In genomic region chr2:210072922-210073509, GRCh38 we compare ENCODE assay signal across 8 cellular contexts.
A peak's percentile ranks its signal among the peaks of the same experiment; 100 is the strongest.
DNase-seq lines count a peak whose midpoint lies in the region; ATAC-seq and TF ChIP-seq lines count a peak whose summit lies in the region.

No MANE protein-coding gene starts in this region.

- no peaks in the 10 kb centered on the region for H3F3A ChIP-seq in smooth muscle cell (ENCODE audit: low read depth)

- no peaks in the 10 kb centered on the region for H3K4me1 ChIP-seq in smooth muscle cell (ENCODE audit: low read depth)

- H4K20me1 ChIP-seq in smooth muscle cell (ENCODE audit: low read depth), result no peaks in the 10 kb centered on the region

- no peaks in the 10 kb centered on the region for H3K9me3 ChIP-seq in smooth muscle cell (replicated peaks; ENCODE audit: low read depth)

- 39% methylated on average over 2 of the region's 2 CpGs for WGBS in smooth muscle cell (ENCODE audit: low lambda C conversion rate)

- DNase-seq in DMS114 treated with DMSO at 0.1 percent for 48 hours (lab: John Stamatoyannopoulos, UW; ENCODE audit: unreplicated experiment) (peak; percentile 33), RKO (ENCODE audit: low spot score) (peak; percentile 74), fibroblast of pulmonary artery (ENCODE audit: low read depth) (peak; percentile 69), smooth muscle cell (lab: John Stamatoyannopoulos, UW; ENCODE audit: unreplicated experiment) (no peak), NK-92 (lab: John Stamatoyannopoulos, UW; ENCODE audit: unreplicated experiment) (no peak)
- DNase-seq in T-helper 2 cell treated with Interferon-gamma antibody and Interleukin-4, amounts not matched to agents 5 μg/mL and 100 μg/mL, for 36 hours (ENCODE audit: low spot score), result no peak

- no peak overlapping the region for H3K9ac ChIP-seq in smooth muscle cell (ENCODE audit: low read depth)

- no peaks in the 10 kb centered on the region for H3K79me2 ChIP-seq in smooth muscle cell (ENCODE audit: low read depth)

- no peak overlapping the region for H2AFZ ChIP-seq in smooth muscle cell (ENCODE audit: low read depth)

- no peak overlapping the region for H3K4me3 ChIP-seq in fibroblast of pulmonary artery (replicated peaks; ENCODE audit: low read depth, low read length)
- no peak overlapping the region for H3K4me3 ChIP-seq in smooth muscle cell

- H3K27ac Mint-ChIP-seq in T-helper 2 cell treated with Interferon-gamma antibody and Interleukin-4, amounts not matched to agents 5 μg/mL and 100 μg/mL, for 36 hours, result no peak overlapping the region

- peak; percentile 64 for ATAC-seq in GM19397 (IDR thresholded peaks at IDR 0.05; ENCODE audit: unreplicated experiment)
- ATAC-seq in HG03432 (IDR thresholded peaks at IDR 0.05; ENCODE audit: unreplicated experiment), result peak; percentile 84

- no peaks in the 10 kb centered on the region for H3K27me3 ChIP-seq in smooth muscle cell (ENCODE audit: low read depth)

- peak; percentile 80 for TF ChIP-seq CTCF in fibroblast of pulmonary artery (IDR thresholded peaks at IDR 0.05; ENCODE audit: low read length, missing control alignments)
- peak; percentile 61 for TF ChIP-seq CTCF in smooth muscle cell (IDR thresholded peaks at IDR 0.05; ENCODE audit: borderline replicate concordance, insufficient read depth, poor library complexity, severe bottlenecking)

- no peaks in the 10 kb centered on the region for H3K36me3 Mint-ChIP-seq in T-helper 2 cell treated with Interferon-gamma antibody and Interleukin-4, amounts not matched to agents 5 μg/mL and 100 μg/mL, for 36 hours (ENCODE audit: low read depth)

- no peak overlapping the region for H3K4me2 ChIP-seq in smooth muscle cell

- H3K4me1 Mint-ChIP-seq in T-helper 2 cell treated with Interferon-gamma antibody and Interleukin-4, amounts not matched to agents 5 μg/mL and 100 μg/mL, for 36 hours (ENCODE audit: low read depth), result no peaks in the 10 kb centered on the region

- H3K36me3 ChIP-seq in smooth muscle cell (ENCODE audit: low read depth), result no peaks in the 10 kb centered on the region

- no peak overlapping the region for H3K4me3 Mint-ChIP-seq in T-helper 2 cell treated with Interferon-gamma antibody and Interleukin-4, amounts not matched to agents 5 μg/mL and 100 μg/mL, for 36 hours

- H3K27ac ChIP-seq in smooth muscle cell (ENCODE audit: low read depth), result no peak overlapping the region

- H3K9me3 Mint-ChIP-seq in T-helper 2 cell treated with Interferon-gamma antibody and Interleukin-4, amounts not matched to agents 5 μg/mL and 100 μg/mL, for 36 hours, result no peaks in the 10 kb centered on the region

- H3K27me3 Mint-ChIP-seq in T-helper 2 cell treated with Interferon-gamma antibody and Interleukin-4, amounts not matched to agents 5 μg/mL and 100 μg/mL, for 36 hours (ENCODE audit: low read depth), result no peaks in the 10 kb centered on the region

Comparison
In these comparisons a context has a peak if more than half of its experiments do, and no peak if none do; other contexts are left out.
1. DNase-seq: peak in DMS114 treated with DMSO at 0.1 percent for 48 hours (single experiment), RKO (single experiment) and fibroblast of pulmonary artery (single experiment); none in smooth muscle cell (single experiment), NK-92 (single experiment) and T-helper 2 cell treated with Interferon-gamma antibody and Interleukin-4, amounts not matched to agents 5 μg/mL and 100 μg/mL, for 36 hours (single experiment).